9 cellular contexts compared by ENCODE assay signal in genomic region chr14:26276757-26277156, GRCh38.
DNase-seq lines count a peak whose midpoint lies in the region; FAIRE-seq and TF ChIP-seq lines count a peak whose summit lies in the region.
"Had no signal": no experiment of that assay in that cellular context is flagged by ENCODE, and none has a peak within 500 bp of the region (broad histone marks: within the 10 kb centered on the region; RNA-seq: fewer than 3 reads in every experiment).

No MANE protein-coding gene starts in this region.

- no peak overlapping the region for H3K27ac ChIP-seq in VCaP
- H3K27ac ChIP-seq in kidney (ENCODE audit: low read depth in 2 of 2, low read length in 2 of 2) = no peak overlapping the region
- no peak overlapping the region for H3K27ac ChIP-seq in tibial nerve
- no peak overlapping the region for H3K27ac ChIP-seq in tibial artery

- 80 to 82% methylated on average over 2 of the region's 2 CpGs for WGBS in tibial nerve, 2 donors

- TF ChIP-seq CTCF in VCaP (conservative IDR thresholded peaks at IDR 0.05) (peak; percentile 79), kidney (IDR thresholded peaks at IDR 0.05; ENCODE audit: borderline replicate concordance, extremely low read depth, insufficient read depth) (peak; percentile 19), GM10248 (IDR thresholded peaks at IDR 0.05; ENCODE audit: control extremely low read depth, extremely low read depth, low read depth, missing control alignments) (no peak), tibial nerve (IDR thresholded peaks at IDR 0.05) (no peak), tibial artery (IDR thresholded peaks at IDR 0.05) (no peak)

- FAIRE-seq in kidney (lab: Jason Lieb, UNC) = no peak

- no peak for TF ChIP-seq EP300 in tibial nerve (IDR thresholded peaks at IDR 0.05)

- H3K36me3 ChIP-seq in kidney (ENCODE audit: control insufficient read depth in 1 of 2, insufficient read depth in 2 of 2, low read length in 2 of 2) (no peaks in the 10 kb centered on the region), tibial nerve (no peaks in the 10 kb centered on the region), tibial artery (no peaks in the 10 kb centered on the region)

- H3K27me3 ChIP-seq in tibial nerve (no peaks in the 10 kb centered on the region), tibial artery (no peaks in the 10 kb centered on the region)

- no peak overlapping the region for H3K9ac ChIP-seq in kidney (ENCODE audit: low read length in 2 of 2)

- POLR2A ChIA-PET in GM10248 (lab: Yijun Ruan, JAX) = no interaction called here

- H3K9me3 ChIP-seq in kidney (ENCODE audit: control insufficient read depth in 1 of 2, low read length in 2 of 2) (no peaks in the 10 kb centered on the region), tibial nerve (no peaks in the 10 kb centered on the region), tibial artery (no peaks in the 10 kb centered on the region)

- CTCF ChIA-PET in GM10248 (lab: Yijun Ruan, JAX) = no interaction called here

- H3K4me1 ChIP-seq in kidney (ENCODE audit: control insufficient read depth in 1 of 2, insufficient read depth in 1 of 2, low read depth in 1 of 2, low read length in 2 of 2) = no peaks in the 10 kb centered on the region
- peaks cover 0 to 7% (median 0%) of the 10 kb centered on the region in 4 donors for H3K4me1 ChIP-seq in tibial nerve
- H3K4me1 ChIP-seq in tibial artery = peaks cover 0 to 10% (median 5%) of the 10 kb centered on the region in 4 donors

- intact Hi-C loops in kidney (cut with DNase I) = no loop called here
- intact Hi-C loops in tibial artery (cut with DNase I; ENCODE audit: low total_unique reads) = no loop called here

- no peak for TF ChIP-seq POLR2A in tibial nerve (IDR thresholded peaks at IDR 0.05)

- H3K4me3 ChIP-seq in kidney (ENCODE audit: low read length in 2 of 2) (no peak overlapping the region), tibial nerve (no peak overlapping the region), tibial artery (no peak overlapping the region)

- DNase-seq in ELF-1 (ENCODE audit: low read depth, low spot score) (peak; percentile 45), NCI-H1694 (lab: John Stamatoyannopoulos, UW) (peak; percentile 7), kidney (no peak), GM10248 (ENCODE audit: extremely low spot score) (no peak), NCI-H2029 (lab: John Stamatoyannopoulos, UW) (no peak), tibial nerve (ENCODE audit: low spot score in 2 of 2) (no peak), tibial artery (no peak)
- DNase-seq: DMS79 treated with DMSO at 0.1 percent for 48 hours had no signal

Comparison
In these comparisons a context has a peak if more than half of its experiments do, and no peak if none do; other contexts are left out.
1. DNase-seq: peak in ELF-1 (single experiment) and NCI-H1694 (single experiment); none in kidney (single experiment), GM10248 (single experiment), NCI-H2029 (single experiment), tibial nerve (0 of 2) and tibial artery (0 of 2).
2. CTCF ChIP-seq: peak in VCaP (single experiment) and kidney (single experiment); none in GM10248 (single experiment), tibial nerve (0 of 5) and tibial artery (0 of 2).